14 cellular contexts compared by ENCODE assay signal in genomic region chr14:53714495-53715389, GRCh38.
DNase-seq lines count a peak whose midpoint lies in the region; ATAC-seq and TF ChIP-seq lines count a peak whose summit lies in the region.
"Had no signal": no experiment of that assay in that cellular context is flagged by ENCODE, and none has a peak within 500 bp of the region (broad histone marks: within the 10 kb centered on the region; RNA-seq: fewer than 3 reads in every experiment).

No MANE protein-coding gene starts in this region.

- no peaks in the 10 kb centered on the region for H4K20me1 ChIP-seq in SK-N-SH (ENCODE audit: insufficient read depth)
- H4K20me1 ChIP-seq in osteoblast (ENCODE audit: insufficient read depth, low read length): no peaks in the 10 kb centered on the region

- no peak for DNase-seq in SK-N-SH
- no peak for DNase-seq in heart left ventricle
- DNase-seq in osteoblast (ENCODE audit: insufficient read length, low spot score, missing footprints): no peak
- no peak for DNase-seq in activated gamma-delta T cell treated with Interleukin-2 at 50 U/mL for 16 hours
- DNase-seq: activated naive CD4-positive, alpha-beta T cell treated with anti-CD3 and anti-CD28 coated beads for 36 hours; MM.1S; NCI-H446 treated with DMSO at 0.1 percent for 48 hours; posterior cingulate gyrus had no signal

- H3K4me3 ChIP-seq in SK-N-SH (ENCODE audit: low read depth in 2 of 2, low read length in 1 of 2) (no peak overlapping the region), heart left ventricle (peak overlapping the region in 8 of 12 donors; percentile 5 to 41 (median 14)), osteoblast (ENCODE audit: insufficient read depth, low read length) (no peak overlapping the region)
- H3K4me3 ChIP-seq: lung had no signal

- POLR2A ChIA-PET in SK-N-SH (lab: Yijun Ruan, JAX): no interaction called here

- WGBS in SK-N-SH (ENCODE audit: low lambda C conversion rate): 3% methylated on average over 7 of the region's 7 CpGs
- WGBS in heart left ventricle, 4 donors: 3 to 8% (median 6%) methylated on average over 7 of the region's 7 CpGs

- H3K4me2 ChIP-seq in SK-N-SH (no peak overlapping the region), osteoblast (ENCODE audit: insufficient read depth, low read length) (peak overlapping the region; percentile 55)

- H3K36me3 ChIP-seq in SK-N-SH (replicated peaks in 1 of 2; ENCODE audit: control insufficient read depth in 1 of 2, insufficient read depth in 2 of 2, low read length in 1 of 2) (no peaks in the 10 kb centered on the region), heart left ventricle (no peaks in the 10 kb centered on the region), osteoblast (ENCODE audit: insufficient read depth, low read length) (no peaks in the 10 kb centered on the region)

- H3K27me3 ChIP-seq in SK-N-SH (ENCODE audit: insufficient read depth) (no peaks in the 10 kb centered on the region; the same call in 1 of the 2 replicates), heart left ventricle (no peaks in the 10 kb centered on the region), osteoblast (ENCODE audit: insufficient read depth, low read length) (peaks cover 7% of the 10 kb centered on the region)

- CTCF ChIA-PET in SK-N-SH (lab: Yijun Ruan, JAX): interaction anchor here (0.9 kb wide), 1 partner anchor 12 kb away, joined by 3 read pairs; no protein-coding TSS in a partner anchor

- no peak for TF ChIP-seq EP300 in SK-N-SH (IDR thresholded peaks at IDR 0.05; ENCODE audit: borderline replicate concordance in 1 of 2, low read depth in 1 of 2, low read length in 1 of 2)

- H3K27ac ChIP-seq in SK-N-SH (ENCODE audit: low read depth in 2 of 2, low read length in 1 of 2) (no peak overlapping the region), heart left ventricle (peak overlapping the region; percentile 27 to 76 (median 53)), osteoblast (ENCODE audit: low read depth, low read length) (no peak overlapping the region)
- H3K27ac ChIP-seq: 22Rv1 had no signal

- H3F3A ChIP-seq in SK-N-SH (replicated peaks; ENCODE audit: insufficient read depth): no peaks in the 10 kb centered on the region

- ATAC-seq in SK-N-SH treated with all-trans-retinoic acid at 6 μM for 48 hours: no peak
- peak; percentile 33 to 66 (median 62) for ATAC-seq in heart left ventricle
- ATAC-seq in HG02973 (IDR thresholded peaks at IDR 0.05; ENCODE audit: unreplicated experiment): no peak
- no peak for ATAC-seq in HG03342 (IDR thresholded peaks at IDR 0.05; ENCODE audit: unreplicated experiment)
- no peak for ATAC-seq in HG03175 (IDR thresholded peaks at IDR 0.05; ENCODE audit: unreplicated experiment)

- no peaks in the 10 kb centered on the region for H3K9me2 ChIP-seq in SK-N-SH

- H3K9me3 ChIP-seq in SK-N-SH (no peaks in the 10 kb centered on the region), heart left ventricle (peaks cover 0 to 5% (median 0%) of the 10 kb centered on the region in 12 donors), osteoblast (ENCODE audit: low read depth, low read length) (no peaks in the 10 kb centered on the region)

- intact Hi-C loops in heart left ventricle (cut with DNase I): loop anchor here in 3 of 10 donors (5.0 to 10.0 kb wide), 3 partner anchors 158 to 240 kb away; partner anchors contain the start of gene BMP4 (in 1 of the 3)

- no peak for TF ChIP-seq POLR2A in heart left ventricle (IDR thresholded peaks at IDR 0.05)

- H3K79me2 ChIP-seq in SK-N-SH (ENCODE audit: insufficient read depth) (no peaks in the 10 kb centered on the region), osteoblast (ENCODE audit: insufficient read depth, low read length) (no peaks in the 10 kb centered on the region)

- H3K9ac ChIP-seq in SK-N-SH: no peak overlapping the region

- no peak for TF ChIP-seq RAD21 in SK-N-SH (IDR thresholded peaks at IDR 0.05; ENCODE audit: low read length)

- H2AFZ ChIP-seq in SK-N-SH (ENCODE audit: low read depth) (no peak overlapping the region), osteoblast (ENCODE audit: low read length) (no peak overlapping the region)

- no peak for TF ChIP-seq CTCF in SK-N-SH (IDR thresholded peaks at IDR 0.05)
- no peak for TF ChIP-seq CTCF in heart left ventricle (IDR thresholded peaks at IDR 0.05)
- no peak for TF ChIP-seq CTCF in osteoblast (IDR thresholded peaks at IDR 0.05; ENCODE audit: extremely low read depth, low read depth, low read length)

- no peaks in the 10 kb centered on the region for H3K4me1 ChIP-seq in SK-N-SH (ENCODE audit: control insufficient read depth in 1 of 2, insufficient read depth in 2 of 2, low read depth in 1 of 2, low read length in 1 of 2)
- peaks cover 0 to 36% (median 13%) of the 10 kb centered on the region in 12 donors for H3K4me1 ChIP-seq in heart left ventricle
- H3K4me1 ChIP-seq in osteoblast (ENCODE audit: insufficient read depth, low read length): no peaks in the 10 kb centered on the region

TF ChIP-seq in SK-N-SH treated with all-trans-retinoic acid at 6 μM for 48 hours, 23 proteins besides CTCF, POLR2A, EP300 and RAD21:
- TF ChIP-seq TCF4 (CRISPR knock-in tag; IDR thresholded peaks at IDR 0.05; ENCODE audit: borderline replicate concordance) (peak; percentile 78), ISL1 (CRISPR knock-in tag; IDR thresholded peaks at IDR 0.05) (no peak), ZFP30 (CRISPR knock-in tag; IDR thresholded peaks at IDR 0.05) (no peak)

TF ChIP-seq in SK-N-SH, 30 proteins besides CTCF, POLR2A, EP300 and RAD21:
- TF ChIP-seq GATA2 (CRISPR knock-in tag; IDR thresholded peaks at IDR 0.05) (no peak), MEF2A (IDR thresholded peaks at IDR 0.05; ENCODE audit: borderline replicate concordance, low read depth) (no peak), ELF1 (IDR thresholded peaks at IDR 0.05) (no peak), SIN3A (IDR thresholded peaks at IDR 0.05; ENCODE audit: borderline replicate concordance, low read depth, low read length) (no peak), EZH2phosphoT487 (IDR thresholded peaks at IDR 0.05; ENCODE audit: borderline replicate concordance, low read depth) (no peak), NRF1 (IDR thresholded peaks at IDR 0.05; ENCODE audit: low read depth, low read length) (no peak), FOXJ3 (CRISPR knock-in tag; IDR thresholded peaks at IDR 0.05) (no peak), TAF1 (IDR thresholded peaks at IDR 0.05; ENCODE audit: borderline replicate concordance, low read depth, low read length) (no peak)

Comparison
In these comparisons a context has a peak if more than half of its experiments do, and no peak if none do; other contexts are left out.
1. ATAC-seq: peak in heart left ventricle (4 of 4); none in SK-N-SH treated with all-trans-retinoic acid at 6 μM for 48 hours (single experiment), HG02973 (single experiment), HG03342 (single experiment) and HG03175 (single experiment).
2. H3K27ac ChIP-seq: peak in heart left ventricle (12 of 12); none in SK-N-SH (0 of 2) and osteoblast (single experiment).
3. H3K4me3 ChIP-seq: peak in heart left ventricle (8 of 12); none in SK-N-SH (0 of 2) and osteoblast (single experiment).